20 cellular contexts compared by ENCODE assay signal in genomic region chr1:168708698-168709406, GRCh38. TPM values are rescaled to one million over a fixed set of nuclear protein-coding genes. Genes with fewer than 3 reads are reported as not detected.
DNase-seq lines count a peak whose midpoint lies in the region; ATAC-seq and TF ChIP-seq lines count a peak whose summit lies in the region.
"Had no signal": no experiment of that assay in that cellular context is flagged by ENCODE, and none has a peak within 500 bp of the region (broad histone marks: within the 10 kb centered on the region; RNA-seq: fewer than 3 reads in every experiment).

No MANE protein-coding gene starts in this region.

- no peaks in the 10 kb centered on the region for H3K36me3 ChIP-seq in Caco-2 (ENCODE audit: control insufficient read depth, insufficient read depth, low read length)
- H3K36me3 ChIP-seq: tibial artery had no signal

- no peaks in the 10 kb centered on the region for H3K27me3 Mint-ChIP-seq in Caco-2 (ENCODE audit: insufficient read depth, unreplicated experiment)

- POLR2A ChIA-PET in Caco-2 (lab: Charles Lee): no interaction called here

- DNase-seq in Caco-2 (no peak), right cardiac atrium (peak in 1 of 3 donors; percentile 39), retinal pigment epithelial cell (ENCODE audit: low read depth) (peak; percentile 6), iPS-NIHi11 (ENCODE audit: low spot score) (no peak)
- DNase-seq: activated CD4-positive, alpha-beta T cell treated with anti-CD3 and anti-CD28 coated beads, Interleukin-2, amount 50 U/mL, for 1 hour; anterior cingulate cortex; DMS53; effector memory CD4-positive, alpha-beta T cell; natural killer cell; NCI-H1436 treated with DMSO at 0.1 percent for 48 hours; NCI-H524; T-helper 2 cell had no signal

- TF ChIP-seq CTCF in Caco-2 (IDR thresholded peaks at IDR 0.05; ENCODE audit: insufficient read depth in 1 of 2, low read depth in 1 of 2, low read length in 1 of 2, severe bottlenecking in 1 of 2, unreplicated experiment in 1 of 2): no peak
- no peak for TF ChIP-seq CTCF in retinal pigment epithelial cell (conservative IDR thresholded peaks at IDR 0.05; ENCODE audit: low read depth, low read length)

- no peaks in the 10 kb centered on the region for H3K9me3 Mint-ChIP-seq in Caco-2 (ENCODE audit: unreplicated experiment)
- H3K9me3 Mint-ChIP-seq: activated T-helper 2 cell treated with anti-CD3 and anti-CD28 coated beads, Interferon-gamma antibody, Interleukin-2, Interleukin-4, amounts not matched to agents 10 μg/mL and 5 μg/mL and 100 μg/mL, durations not matched to agents 14 hours and 24 hours and 36 hours; natural killer cell had no signal

- BruUV-seq in Caco-2 (replicated peaks; lab: Mats Ljungman, UMichigan): no TSS peak

- H3K27ac ChIP-seq in right cardiac atrium (ENCODE audit: low read length): no peak overlapping the region
- H3K27ac ChIP-seq: KMS-11 had no signal

- H3K9me3 ChIP-seq in Caco-2: no peaks in the 10 kb centered on the region
- H3K9me3 ChIP-seq in right cardiac atrium (ENCODE audit: control insufficient read depth, low read length): no peaks in the 10 kb centered on the region
- H3K9me3 ChIP-seq: tibial artery had no signal

- H3K36me3 Mint-ChIP-seq in Caco-2 (ENCODE audit: insufficient read depth, unreplicated experiment): no peaks in the 10 kb centered on the region
- H3K36me3 Mint-ChIP-seq: natural killer cell had no signal

- peak overlapping the region; percentile 13 for H3K27ac Mint-ChIP-seq in Caco-2 (ENCODE audit: unreplicated experiment)
- H3K27ac Mint-ChIP-seq: activated T-helper 2 cell treated with anti-CD3 and anti-CD28 coated beads, Interferon-gamma antibody, Interleukin-2, Interleukin-4, amounts not matched to agents 10 μg/mL and 5 μg/mL and 100 μg/mL, durations not matched to agents 14 hours and 24 hours and 36 hours; natural killer cell had no signal

- H3K4me1 Mint-ChIP-seq in Caco-2 (ENCODE audit: low read depth, unreplicated experiment): peaks cover 8% of the 10 kb centered on the region
- H3K4me1 Mint-ChIP-seq: natural killer cell had no signal

- H3K4me3 ChIP-seq in Caco-2 (ENCODE audit: low read depth, low read length) (no peak overlapping the region), right cardiac atrium (ENCODE audit: low read length) (no peak overlapping the region), retinal pigment epithelial cell (ENCODE audit: low read length) (no peak overlapping the region)

- 44% methylated on average over 1 of the region's 1 CpG for WGBS in right cardiac atrium

- H3K4me1 ChIP-seq in Caco-2 (peaks cover 15% of the 10 kb centered on the region), right cardiac atrium (ENCODE audit: control insufficient read depth, insufficient read depth, low read length) (peaks cover 2% of the 10 kb centered on the region)

- ATAC-seq in SK-N-SH treated with all-trans-retinoic acid at 6 μM for 48 hours (peak; percentile 87), right cardiac atrium (peak; percentile 68 to 74), GM19351 (IDR thresholded peaks at IDR 0.05; ENCODE audit: unreplicated experiment) (no peak), HG03108 (IDR thresholded peaks at IDR 0.05; ENCODE audit: unreplicated experiment) (no peak), GM19324 (IDR thresholded peaks at IDR 0.05; ENCODE audit: low FRiP score, unreplicated experiment) (no peak)
- ATAC-seq: natural killer cell, Panc1 had no signal

- H3K27me3 ChIP-seq in Caco-2 (replicated peaks; ENCODE audit: control insufficient read depth, insufficient read depth, low read length) (no peaks in the 10 kb centered on the region), right cardiac atrium (ENCODE audit: control insufficient read depth, insufficient read depth) (no peaks in the 10 kb centered on the region)
- H3K27me3 ChIP-seq: tibial artery had no signal

- no peak overlapping the region for H3K4me3 Mint-ChIP-seq in Caco-2 (ENCODE audit: unreplicated experiment)
- H3K4me3 Mint-ChIP-seq: natural killer cell had no signal

- CTCF ChIA-PET in Caco-2 (lab: Charles Lee): interaction anchor here (1.4 kb wide), 1 partner anchor 106 kb away, joined by 4 read pairs; no protein-coding TSS in a partner anchor

- intact Hi-C loops in Caco-2 (cut with micrococcal nuclease; ENCODE audit: unreplicated experiment): no loop called here
- intact Hi-C loops in right cardiac atrium (cut with DNase I): no loop called here

TF ChIP-seq in SK-N-SH treated with all-trans-retinoic acid at 6 μM for 48 hours, 23 proteins besides CTCF, POLR2A, EP300 and RAD21:
- no peak for TF ChIP-seq RARB (CRISPR knock-in tag; IDR thresholded peaks at IDR 0.05)
- peak; percentile 27; the same call in 1 of the 2 replicates for TF ChIP-seq POU6F1 (CRISPR knock-in tag; IDR thresholded peaks at IDR 0.05; ENCODE audit: borderline replicate concordance, low read depth)
- TF ChIP-seq CSRNP3 (CRISPR knock-in tag; IDR thresholded peaks at IDR 0.05): no peak
- TF ChIP-seq ZC3H10 (CRISPR knock-in tag; IDR thresholded peaks at IDR 0.05): peak; percentile 14; the same call in 1 of the 2 replicates
- TF ChIP-seq CREB5 (CRISPR knock-in tag; IDR thresholded peaks at IDR 0.05; ENCODE audit: low read depth): no peak
- TF ChIP-seq TOX (CRISPR knock-in tag; IDR thresholded peaks at IDR 0.05; ENCODE audit: borderline replicate concordance): peak; percentile 30; the same call in 1 of the 2 replicates

RNA-seq across cellular contexts. Expression of gene DPT, which starts 20.2 kb away (rescaled TPM):
- total RNA-seq in Caco-2 (2022) (not detected in 2 replicates), right cardiac atrium (100 to 1,000 TPM in 3 of 4 donors, 10 to 100 TPM in 1; 77.0 to 151 (median 119) TPM)
- 77.0 TPM for polyA plus RNA-seq in right cardiac atrium
- total RNA-seq: activated T-helper 2 cell treated with anti-CD3 and anti-CD28 coated beads, Interferon-gamma antibody, Interleukin-2, Interleukin-4, amounts not matched to agents 10 μg/mL and 5 μg/mL and 100 μg/mL, durations not matched to agents 14 hours and 24 hours and 36 hours; natural killer cell had no signal

Comparison
In these comparisons a context has a peak if more than half of its experiments do, and no peak if none do; other contexts are left out.
1. ATAC-seq: peak in SK-N-SH treated with all-trans-retinoic acid at 6 μM for 48 hours (single experiment) and right cardiac atrium (2 of 2); none in GM19351 (single experiment), HG03108 (single experiment) and GM19324 (single experiment).
2. RNA of gene DPT, which starts 20.2 kb away (total RNA-seq): 77.0 to 151 TPM in right cardiac atrium; not detected in Caco-2; every median in the first group is over 10 times any median in the second.